Comparison of ENCODE assay signal across 26 cellular contexts in the genomic region with DNA sequence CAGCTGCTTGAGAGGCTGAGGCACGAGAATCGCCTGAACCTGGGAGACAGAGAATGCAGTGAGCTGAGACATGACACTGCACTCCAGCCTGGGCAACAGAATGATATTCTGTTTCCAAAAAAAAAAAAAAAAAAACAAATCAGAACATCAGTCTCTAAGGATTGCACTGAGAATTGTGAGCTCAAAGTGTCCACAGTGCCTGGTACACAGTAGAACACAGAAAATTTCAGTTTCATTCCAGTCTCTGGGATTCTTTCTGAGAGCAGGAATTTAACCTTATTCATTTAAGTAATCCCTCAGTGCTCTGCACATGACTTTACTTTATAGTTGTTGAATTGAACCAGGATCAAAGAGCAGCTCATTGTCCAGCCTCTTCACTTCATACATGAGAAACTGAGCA.
"Had no signal": no experiment of that assay in that cellular context is flagged by ENCODE, and none has a peak within 500 bp of the region (broad histone marks: within the 10 kb centered on the region; RNA-seq: fewer than 3 reads in every experiment).

No MANE protein-coding gene starts in this region.

- ATAC-seq: activated CD8-positive, alpha-beta T cell treated with anti-CD3 and anti-CD28 coated beads for 36 hours; activated T-cell treated with anti-CD3 and anti-CD28 coated beads, Interleukin-2, amount 50 U/mL, for 4 hours; activated T-helper 17 cell treated with anti-CD3 and anti-CD28 coated beads, Interleukin-2, amount 50 U/mL, for 72 hours; heart right ventricle; left lung; stimulated activated naive B cell treated with anti-CD40 and anti-IgM and Interleukin-4, amounts not matched to agents 10 μg/mL and 1 μg/mL and 100 μg/mL, for 72 hours; WTC11 had no signal

- H3K27ac ChIP-seq: heart right ventricle, left lung, neutrophil, ovary, prostate gland, tibial artery had no signal

- DNase-seq: activated CD4-positive, alpha-beta T cell treated with anti-CD3 and anti-CD28 coated beads for 1 hour; activated CD4-positive, alpha-beta T cell treated with anti-CD3 and anti-CD28 coated beads, Interleukin-2, amount 10 ng/mL, durations not matched to agents 7 days and 5 days; activated CD8-positive, alpha-beta T cell treated with anti-CD3 and anti-CD28 coated beads for 36 hours; activated gamma-delta T cell treated with Interleukin-2 at 50 U/mL for 16 hours; activated naive CD4-positive, alpha-beta T cell treated with anti-CD3 and anti-CD28 coated beads, Interleukin-2, amount 50 U/mL, for 16 hours; activated T-cell treated with anti-CD3 and anti-CD28 coated beads, Interleukin-2, amount 50 U/mL, for 4 hours; anterior cingulate cortex; colonic mucosa; dorsolateral prefrontal cortex; foreskin fibroblast; heart right ventricle; left lung; naive B cell; nephron progenitor cell; ovary; retina; stimulated activated CD4-positive, alpha-beta T cell treated with anti-CD3 and anti-CD28 coated beads, Interleukin-15, amount 100 ng/mL, for 24 hours; stimulated activated CD4-positive, alpha-beta T cell treated with anti-CD3 and anti-CD28 coated beads, Interleukin-2, amount 100 ng/mL, for 24 hours; stimulated activated naive B cell treated with anti-CD40 and anti-IgM and Interleukin-4, amounts not matched to agents 10 μg/mL and 1 μg/mL and 100 μg/mL, for 72 hours; stomach; T-helper 2 cell; tibial artery had no signal
